27 cellular contexts compared by ENCODE assay signal in the genomic region with DNA sequence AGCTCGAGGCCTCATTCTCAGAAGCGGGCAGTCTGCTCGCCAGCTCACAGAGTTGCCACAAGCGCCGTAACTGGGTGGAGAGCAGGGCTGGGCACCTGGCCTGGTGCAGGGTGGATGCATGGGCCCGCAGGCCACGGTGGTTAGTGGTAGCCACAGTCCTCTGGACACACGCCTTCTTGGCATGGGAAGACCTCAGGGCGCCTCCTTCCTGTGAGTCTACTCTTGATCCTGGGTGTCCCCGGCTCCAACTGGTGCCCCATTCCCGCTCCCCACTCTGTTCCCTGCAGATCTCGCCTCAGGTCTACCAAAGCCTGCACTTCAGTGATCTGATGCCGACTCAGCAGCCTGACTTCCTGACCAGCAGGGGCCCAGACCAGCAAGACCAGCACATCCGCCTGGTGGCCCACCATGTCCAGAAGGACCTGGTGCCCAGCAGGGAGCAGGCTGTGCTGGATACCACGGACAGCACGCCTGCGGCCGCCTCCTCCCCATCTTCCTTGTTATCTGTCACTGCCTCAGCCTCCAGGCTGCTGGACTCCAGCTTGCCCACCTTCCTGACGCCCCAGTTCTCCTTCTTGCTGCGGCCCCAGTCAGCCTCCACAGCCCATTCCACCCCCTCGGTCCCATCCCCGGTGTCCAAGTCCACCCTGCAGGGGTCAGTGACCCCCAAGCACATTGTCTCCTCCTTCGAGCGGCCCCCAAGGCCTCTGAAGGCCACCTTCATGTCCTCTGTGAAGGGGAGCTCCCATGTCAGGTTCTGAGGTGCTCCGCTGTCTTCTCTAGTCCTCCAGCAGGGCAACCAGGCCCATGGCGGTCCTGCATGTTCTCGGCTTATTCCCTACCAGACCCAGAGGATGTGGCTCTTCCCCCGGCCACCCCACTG. TPM values are rescaled to one million over a fixed set of nuclear protein-coding genes. Genes with fewer than 3 reads are reported as not detected.
DNase-seq lines count a peak whose midpoint lies in the region; ATAC-seq, FAIRE-seq and TF ChIP-seq lines count a peak whose summit lies in the region.
"Had no signal": no experiment of that assay in that cellular context is flagged by ENCODE, and none has a peak within 500 bp of the region (broad histone marks: within the 10 kb centered on the region; RNA-seq: fewer than 3 reads in every experiment).

No MANE protein-coding gene starts in this region.

- no peaks in the 10 kb centered on the region for H3F3A ChIP-seq in PC-3 (ENCODE audit: low read length, unreplicated experiment)

- H3K79me2 ChIP-seq in HepG2 (ENCODE audit: insufficient read depth, low read length): no peaks in the 10 kb centered on the region
- no peaks in the 10 kb centered on the region for H3K79me2 ChIP-seq in PC-3 (ENCODE audit: low read length)

- DNase-seq in activated CD4-positive, alpha-beta T cell treated with anti-CD3 and anti-CD28 coated beads, Interleukin-2, amount 10 ng/mL, durations not matched to agents 24 days and 14 days: peak; percentile 54
- no peak for DNase-seq in activated CD4-positive, alpha-beta T cell treated with anti-CD3 and anti-CD28 coated beads, Interleukin-2, amount 50 U/mL, for 1 hour
- DNase-seq in HepG2 (ENCODE audit: low spot score) (no peak), left lobe of liver (ENCODE audit: low spot score) (no peak), PC-3 (no peak)
- DNase-seq in stimulated activated effector memory CD8-positive, alpha-beta T cell treated with anti-CD3 and anti-CD28 coated beads, Interleukin-12 subunit alpha, Interleukin-12 subunit beta, amount 100 ng/mL, for 72 hours (ENCODE audit: low spot score in 2 of 2): peak in 1 of 2 donors; percentile 41
- DNase-seq: 8988T; activated CD4-positive, alpha-beta T cell treated with anti-CD3 and anti-CD28 coated beads for 36 hours; activated T-cell treated with anti-CD3 and anti-CD28 coated beads for 4 hours; central memory CD4-positive, alpha-beta T cell; EL; erythroblast; NCI-H1694; trophoblast cell had no signal

- ATAC-seq in HepG2 (peak; percentile 38), left lobe of liver (no peak), HG02763 (IDR thresholded peaks at IDR 0.05; ENCODE audit: unreplicated experiment) (no peak), PC-3 (no peak)
- ATAC-seq in stimulated activated effector memory CD8-positive, alpha-beta T cell treated with anti-CD3 and anti-CD28 coated beads, Interleukin-12 subunit alpha, Interleukin-12 subunit beta, amount 100 ng/mL, for 72 hours: no peak
- ATAC-seq: activated CD4-positive, alpha-beta T cell treated with anti-CD3 and anti-CD28 coated beads for 36 hours; Right ventricle myocardium inferior had no signal

- CTCF ChIA-PET in HepG2 (lab: Yijun Ruan, JAX; ENCODE audit: low intra/inter-chr PET ratio, low total read pairs) (no interaction called here), PC-3 (lab: Charles Lee) (no interaction called here)

- FAIRE-seq in HepG2 (lab: Jason Lieb, UNC): no peak
- FAIRE-seq: TTC549 had no signal

- 34% methylated on average over 28 of the region's 28 CpGs for WGBS in HepG2 (ENCODE audit: low lambda C conversion rate)

- no peak overlapping the region for H3K4me3 ChIP-seq in HepG2 (replicated peaks in 1 of 3; ENCODE audit: insufficient read depth in 1 of 3, low read depth in 2 of 3, low read length in 3 of 3)
- no peak overlapping the region for H3K4me3 ChIP-seq in PC-3 (ENCODE audit: low read length)
- H3K4me3 ChIP-seq: ascending aorta, BLaER1, dorsolateral prefrontal cortex, skin epidermis had no signal

- in situ Hi-C loops in HepG2 (cut with HindIII; ENCODE audit: extremely low pct_ligation_motif_present, low pct_unique_long_range_greater_than_20kb): no loop called here

- POLR2A ChIA-PET in HepG2 (lab: Yijun Ruan, JAX): no interaction called here
- POLR2A ChIA-PET in PC-3 (lab: Charles Lee; ENCODE audit: unreplicated experiment): no interaction called here

- no peaks in the 10 kb centered on the region for H3K9me2 ChIP-seq in PC-3 (replicated peaks; ENCODE audit: low read length)

- H3K4me2 ChIP-seq in HepG2 (ENCODE audit: low read depth, low read length) (no peak overlapping the region), PC-3 (ENCODE audit: low read length) (no peak overlapping the region)
- H3K4me2 ChIP-seq: BLaER1 had no signal

- no peak for TF ChIP-seq POLR2A in HepG2 (IDR thresholded peaks at IDR 0.05; ENCODE audit: insufficient read depth in 1 of 2, low read depth in 2 of 2, low read length in 2 of 2)

- H3K36me3 ChIP-seq in KOPT-K1 (ENCODE audit: insufficient read depth, low read length) (no peaks in the 10 kb centered on the region), HepG2 (replicated peaks in 1 of 2; ENCODE audit: control insufficient read depth in 1 of 2, insufficient read depth in 2 of 2, low read length in 2 of 2) (no peaks in the 10 kb centered on the region), PC-3 (ENCODE audit: low read depth, low read length) (no peaks in the 10 kb centered on the region)
- H3K36me3 ChIP-seq: ascending aorta, BLaER1 had no signal

- H2AFZ ChIP-seq in HepG2 (ENCODE audit: low read length) (no peak overlapping the region), PC-3 (ENCODE audit: low read length) (no peak overlapping the region)

- H3K4me1 ChIP-seq in HepG2 (ENCODE audit: insufficient read depth, low read length): peaks cover 7% of the 10 kb centered on the region; the same call in 1 of the 2 replicates
- H3K4me1 ChIP-seq in PC-3 (ENCODE audit: insufficient read depth, low read length): no peaks in the 10 kb centered on the region
- H3K4me1 ChIP-seq: ascending aorta had no signal

- H4K20me1 ChIP-seq in HepG2 (ENCODE audit: insufficient read depth, low read length): no peaks in the 10 kb centered on the region
- H4K20me1 ChIP-seq in PC-3 (ENCODE audit: low read length): no peaks in the 10 kb centered on the region
- H4K20me1 ChIP-seq: BLaER1 had no signal

- H3K9me3 ChIP-seq in KOPT-K1 (ENCODE audit: insufficient read depth, low read length, poor library complexity, severe bottlenecking) (peaks cover 21% of the 10 kb centered on the region), HepG2 (ENCODE audit: low read length) (peaks cover 6% of the 10 kb centered on the region; the same call in 1 of the 2 replicates), PC-3 (ENCODE audit: low read length) (no peaks in the 10 kb centered on the region)

- no TSS peak for BruUV-seq in HepG2 (replicated peaks; lab: Mats Ljungman, UMichigan)
- BruUV-seq in PC-3 (replicated peaks; lab: Mats Ljungman, UMichigan): no TSS peak

- peaks cover 11% of the 10 kb centered on the region for H3K9me3 Mint-ChIP-seq in activated CD4-positive, alpha-beta T cell treated with anti-CD3 and anti-CD28 coated beads, Interleukin-2, amount 10 ng/mL, durations not matched to agents 24 days and 14 days
- H3K9me3 Mint-ChIP-seq in stimulated activated effector memory CD8-positive, alpha-beta T cell treated with anti-CD3 and anti-CD28 coated beads, Interleukin-12 subunit alpha, Interleukin-12 subunit beta, amount 100 ng/mL, for 72 hours: peaks cover 15% of the 10 kb centered on the region

- H3K27ac Mint-ChIP-seq in activated CD4-positive, alpha-beta T cell treated with anti-CD3 and anti-CD28 coated beads, Interleukin-2, amount 10 ng/mL, durations not matched to agents 24 days and 14 days: no peak overlapping the region
- peak overlapping the region; percentile 43 for H3K27ac Mint-ChIP-seq in stimulated activated effector memory CD8-positive, alpha-beta T cell treated with anti-CD3 and anti-CD28 coated beads, Interleukin-12 subunit alpha, Interleukin-12 subunit beta, amount 100 ng/mL, for 72 hours
- H3K27ac Mint-ChIP-seq: activated CD4-positive, alpha-beta T cell treated with anti-CD3 and anti-CD28 coated beads for 36 hours; IgD-negative memory B cell; mesothelial cell of epicardium; nephron; progenitor cell of endocrine pancreas; stimulated activated naive CD8-positive, alpha-beta T cell treated with anti-CD3 and anti-CD28 coated beads, Interleukin-15, Interleukin-2, amounts not matched to agents 100 ng/mL and 50 ng/mL, for 24 hours had no signal

- H3K9ac ChIP-seq in HepG2 (ENCODE audit: insufficient read depth, low read depth, low read length) (no peak overlapping the region), PC-3 (ENCODE audit: low read length) (no peak overlapping the region)
- H3K9ac ChIP-seq: BLaER1 had no signal

- no peak for TF ChIP-seq RAD21 in HepG2 (CRISPR knock-in tag; IDR thresholded peaks at IDR 0.05)

- H3K4me3 Mint-ChIP-seq in activated CD4-positive, alpha-beta T cell treated with anti-CD3 and anti-CD28 coated beads, Interleukin-2, amount 10 ng/mL, durations not matched to agents 24 days and 14 days: no peak overlapping the region
- no peak overlapping the region for H3K4me3 Mint-ChIP-seq in stimulated activated effector memory CD8-positive, alpha-beta T cell treated with anti-CD3 and anti-CD28 coated beads, Interleukin-12 subunit alpha, Interleukin-12 subunit beta, amount 100 ng/mL, for 72 hours
- H3K4me3 Mint-ChIP-seq: activated CD4-positive, alpha-beta T cell treated with anti-CD3 and anti-CD28 coated beads for 36 hours; mesothelial cell of epicardium; nephron; stimulated activated naive CD8-positive, alpha-beta T cell treated with anti-CD3 and anti-CD28 coated beads, Interleukin-15, Interleukin-2, amounts not matched to agents 100 ng/mL and 50 ng/mL, for 24 hours had no signal

- intact Hi-C loops in activated CD4-positive, alpha-beta T cell treated with anti-CD3 and anti-CD28 coated beads, Interleukin-2, amount 10 ng/mL, durations not matched to agents 24 days and 14 days (cut with micrococcal nuclease): no loop called here
- intact Hi-C loops in HepG2 (cut with micrococcal nuclease; ENCODE audit: unreplicated experiment) (no loop called here), PC-3 (cut with micrococcal nuclease) (no loop called here)

- H3K27ac ChIP-seq in KOPT-K1 (ENCODE audit: low read depth, low read length, poor library complexity, severe bottlenecking) (peak overlapping the region; percentile 22), HepG2 (ENCODE audit: extremely low read length, insufficient read depth, low read length) (no peak overlapping the region), PC-3 (ENCODE audit: low read length) (no peak overlapping the region)
- H3K27ac ChIP-seq: ascending aorta, BLaER1, dorsolateral prefrontal cortex, skin epidermis had no signal

- H3K27me3 Mint-ChIP-seq in activated CD4-positive, alpha-beta T cell treated with anti-CD3 and anti-CD28 coated beads, Interleukin-2, amount 10 ng/mL, durations not matched to agents 24 days and 14 days: no peaks in the 10 kb centered on the region
- H3K27me3 Mint-ChIP-seq: activated CD4-positive, alpha-beta T cell treated with anti-CD3 and anti-CD28 coated beads for 36 hours; IgD-negative memory B cell; progenitor cell of endocrine pancreas; stimulated activated naive CD8-positive, alpha-beta T cell treated with anti-CD3 and anti-CD28 coated beads, Interleukin-15, Interleukin-2, amounts not matched to agents 100 ng/mL and 50 ng/mL, for 24 hours had no signal

- H3K4me1 Mint-ChIP-seq in activated CD4-positive, alpha-beta T cell treated with anti-CD3 and anti-CD28 coated beads, Interleukin-2, amount 10 ng/mL, durations not matched to agents 24 days and 14 days: peaks cover 17% of the 10 kb centered on the region
- peaks cover 44% of the 10 kb centered on the region for H3K4me1 Mint-ChIP-seq in stimulated activated effector memory CD8-positive, alpha-beta T cell treated with anti-CD3 and anti-CD28 coated beads, Interleukin-12 subunit alpha, Interleukin-12 subunit beta, amount 100 ng/mL, for 72 hours
- H3K4me1 Mint-ChIP-seq: IgD-negative memory B cell, mesothelial cell of epicardium, nephron had no signal

- H3K36me3 Mint-ChIP-seq in activated CD4-positive, alpha-beta T cell treated with anti-CD3 and anti-CD28 coated beads, Interleukin-2, amount 10 ng/mL, durations not matched to agents 24 days and 14 days (ENCODE audit: low read depth): peaks cover 5% of the 10 kb centered on the region
- H3K36me3 Mint-ChIP-seq in stimulated activated effector memory CD8-positive, alpha-beta T cell treated with anti-CD3 and anti-CD28 coated beads, Interleukin-12 subunit alpha, Interleukin-12 subunit beta, amount 100 ng/mL, for 72 hours: no peaks in the 10 kb centered on the region
- H3K36me3 Mint-ChIP-seq: IgD-negative memory B cell had no signal

- TF ChIP-seq EP300 in HepG2 (IDR thresholded peaks at IDR 0.05; ENCODE audit: low read depth in 2 of 2, low read length in 2 of 2) (no peak), HepG2 (CRISPR knock-in tag; IDR thresholded peaks at IDR 0.05; ENCODE audit: borderline replicate concordance) (no peak)

- no peak for TF ChIP-seq CTCF in HepG2 (CRISPR knock-in tag; IDR thresholded peaks at IDR 0.05)
- TF ChIP-seq CTCF in PC-3 (conservative IDR thresholded peaks at IDR 0.05; ENCODE audit: low read depth, low read length): no peak

- peaks cover 15 to 69% of the 10 kb centered on the region in 2 experiments for H3K27me3 ChIP-seq in HepG2 (ENCODE audit: control insufficient read depth in 1 of 2, insufficient read depth in 2 of 2, low read length in 2 of 2)
- H3K27me3 ChIP-seq in PC-3 (ENCODE audit: low read length): peaks cover 50% of the 10 kb centered on the region
- H3K27me3 ChIP-seq: ascending aorta, BLaER1 had no signal

RNA-seq across cellular contexts. Expression of a gene that starts 43.1 kb away (rescaled TPM):
- not detected in 2 replicates for total RNA-seq in activated CD4-positive, alpha-beta T cell treated with anti-CD3 and anti-CD28 coated beads, Interleukin-2, amount 10 ng/mL, durations not matched to agents 24 days and 14 days
- total RNA-seq in HepG2 (2016; rRNA removed; fragmentation: Illumina TruSeq; extraction: Trizol) (not detected in 2 replicates), left lobe of liver (not detected), PC-3 (2014; rRNA removed) (not detected in 2 replicates)
- not detected in 2 replicates for total RNA-seq in HepG2 (2016; cell fraction: cytosol; rRNA removed; fragmentation: Illumina TruSeq; extraction: Trizol; ENCODE audit: low read depth)
- not detected in 2 replicates for total RNA-seq in HepG2 (2016; cell fraction: insoluble cytoplasmic fraction; rRNA removed; fragmentation: Illumina TruSeq; extraction: Trizol)
- not detected in 2 replicates for total RNA-seq in HepG2 (2016; cell fraction: membrane; rRNA removed; fragmentation: Illumina TruSeq; extraction: Trizol)
- not detected in 2 replicates for total RNA-seq in HepG2 (2016; cell fraction: nucleus; rRNA removed; fragmentation: Illumina TruSeq; extraction: Trizol)
- polyA plus RNA-seq in HepG2 (2011; rRNA removed): not detected in 2 replicates
- polyA plus RNA-seq in HepG2 (2011; cell fraction: cytosol; rRNA removed): not detected in 2 replicates
- polyA plus RNA-seq in HepG2 (2011; cell fraction: nucleus; rRNA removed): not detected in 2 replicates
- polyA plus RNA-seq in HepG2 (2012): not detected in 2 replicates
- polyA plus RNA-seq in HepG2 (2016; cell fraction: cytosol; fragmentation: Illumina TruSeq; extraction: Trizol; ENCODE audit: low read depth): not detected in 2 replicates
- polyA plus RNA-seq in HepG2 (2016; cell fraction: insoluble cytoplasmic fraction; fragmentation: Illumina TruSeq; extraction: Trizol; ENCODE audit: low read depth): not detected in 2 replicates
- not detected in 2 replicates for polyA plus RNA-seq in HepG2 (2016; cell fraction: membrane; fragmentation: Illumina TruSeq; extraction: Trizol; ENCODE audit: low read depth)
- polyA plus RNA-seq in HepG2 (2016; cell fraction: nucleus; fragmentation: Illumina TruSeq; extraction: Trizol; ENCODE audit: insufficient read depth, low read depth): not detected in 2 replicates
- not detected in 2 replicates for polyA minus RNA-seq in HepG2 (2011; rRNA and poly(A)+ RNA removed; ENCODE audit: low replicate concordance)
- polyA minus RNA-seq in HepG2 (2011; cell fraction: cytosol; rRNA and poly(A)+ RNA removed): not detected in 2 replicates
- not detected in 2 replicates for polyA minus RNA-seq in HepG2 (2011; cell fraction: nucleus; rRNA and poly(A)+ RNA removed)
- total RNA-seq: activated CD4-positive, alpha-beta T cell treated with anti-CD3 and anti-CD28 coated beads for 36 hours; ascending aorta; dorsolateral prefrontal cortex; mesothelial cell of epicardium; progenitor cell of endocrine pancreas; Right ventricle myocardium inferior had no signal
- polyA plus RNA-seq: IgD-negative memory B cell had no signal

RNA-seq across cellular contexts. Expression of a gene that starts 46.4 kb away (rescaled TPM):
- total RNA-seq in activated CD4-positive, alpha-beta T cell treated with anti-CD3 and anti-CD28 coated beads, Interleukin-2, amount 10 ng/mL, durations not matched to agents 24 days and 14 days: not detected in 2 replicates
- total RNA-seq in HepG2 (2016; rRNA removed; fragmentation: Illumina TruSeq; extraction: Trizol) (27.4 and 54.5 TPM in 2 replicates), left lobe of liver (0.18 TPM), PC-3 (2014; rRNA removed) (not detected in 2 replicates)
- 7.1 and 9.6 TPM in 2 replicates for total RNA-seq in HepG2 (2016; cell fraction: cytosol; rRNA removed; fragmentation: Illumina TruSeq; extraction: Trizol; ENCODE audit: low read depth)
- total RNA-seq in HepG2 (2016; cell fraction: insoluble cytoplasmic fraction; rRNA removed; fragmentation: Illumina TruSeq; extraction: Trizol): 23.9 and 58.5 TPM in 2 replicates
- 14.4 and 19.0 TPM in 2 replicates for total RNA-seq in HepG2 (2016; cell fraction: membrane; rRNA removed; fragmentation: Illumina TruSeq; extraction: Trizol)
- 67.6 and 73.6 TPM in 2 replicates for total RNA-seq in HepG2 (2016; cell fraction: nucleus; rRNA removed; fragmentation: Illumina TruSeq; extraction: Trizol)
- 902 and 1,439 TPM in 2 replicates for polyA plus RNA-seq in HepG2 (2011; rRNA removed)
- polyA plus RNA-seq in HepG2 (2011; cell fraction: cytosol; rRNA removed): 445 and 477 TPM in 2 replicates
- polyA plus RNA-seq in HepG2 (2011; cell fraction: nucleus; rRNA removed): 3,378 and 3,757 TPM in 2 replicates
- polyA plus RNA-seq in HepG2 (2012): 748 and 877 TPM in 2 replicates
- polyA plus RNA-seq in HepG2 (2016; cell fraction: cytosol; fragmentation: Illumina TruSeq; extraction: Trizol; ENCODE audit: low read depth): 16.7 and 20.1 TPM in 2 replicates
- 40.9 and 50.4 TPM in 2 replicates for polyA plus RNA-seq in HepG2 (2016; cell fraction: insoluble cytoplasmic fraction; fragmentation: Illumina TruSeq; extraction: Trizol; ENCODE audit: low read depth)
- 25.2 and 26.1 TPM in 2 replicates for polyA plus RNA-seq in HepG2 (2016; cell fraction: membrane; fragmentation: Illumina TruSeq; extraction: Trizol; ENCODE audit: low read depth)
- polyA plus RNA-seq in HepG2 (2016; cell fraction: nucleus; fragmentation: Illumina TruSeq; extraction: Trizol; ENCODE audit: insufficient read depth, low read depth): 205 and 206 TPM in 2 replicates
- 0.19 and 1,018 TPM in 2 replicates for polyA minus RNA-seq in HepG2 (2011; rRNA and poly(A)+ RNA removed; ENCODE audit: low replicate concordance)
- 235 and 377 TPM in 2 replicates for polyA minus RNA-seq in HepG2 (2011; cell fraction: cytosol; rRNA and poly(A)+ RNA removed)
- polyA minus RNA-seq in HepG2 (2011; cell fraction: nucleus; rRNA and poly(A)+ RNA removed): 642 and 673 TPM in 2 replicates
- total RNA-seq: activated CD4-positive, alpha-beta T cell treated with anti-CD3 and anti-CD28 coated beads for 36 hours; ascending aorta; dorsolateral prefrontal cortex; mesothelial cell of epicardium; progenitor cell of endocrine pancreas; Right ventricle myocardium inferior had no signal
- polyA plus RNA-seq: IgD-negative memory B cell had no signal
